Comparison of ENCODE assay signal across 8 cellular contexts in the genomic region with DNA sequence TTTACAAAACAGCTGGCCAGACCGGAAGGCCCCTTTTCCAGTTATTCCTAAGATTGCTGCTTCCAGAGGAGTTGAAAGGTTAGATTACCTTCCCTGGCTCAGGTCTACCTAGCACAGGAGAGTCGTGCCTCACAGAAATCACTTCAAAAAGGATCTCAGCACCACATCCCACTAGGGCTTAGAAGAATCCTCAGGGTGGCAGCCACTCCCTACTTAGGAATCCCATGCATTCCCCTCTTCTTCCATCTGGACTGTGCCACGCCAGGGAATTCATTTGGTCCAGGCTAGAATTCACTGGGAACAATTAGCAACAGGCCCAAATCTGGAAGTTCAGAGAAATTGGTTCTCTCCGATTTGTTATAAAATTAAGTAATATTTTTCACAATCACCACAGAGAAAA.
A peak's percentile ranks its signal among the peaks of the same experiment; 100 is the strongest.
DNase-seq lines count a peak whose midpoint lies in the region; ATAC-seq, FAIRE-seq and TF ChIP-seq lines count a peak whose summit lies in the region.

No MANE protein-coding gene starts in this region.

- TF ChIP-seq CTCF in endothelial cell of umbilical vein (IDR thresholded peaks at IDR 0.05; ENCODE audit: extremely low read depth in 1 of 2, insufficient read depth in 1 of 2, low read depth in 1 of 2, low read length in 2 of 2): no peak
- TF ChIP-seq CTCF in nephron progenitor cell (IDR thresholded peaks at IDR 0.05): no peak

- H3K4me3 ChIP-seq in BLaER1 treated with 17β-estradiol and CSF1 and Interleukin-3, amounts not matched to agents 10 nM and 100 nM: peak overlapping the region in 2 of 10 experiments; percentile 88 to 90; a peak in 2 of 20 replicates
- peak overlapping the region in 1 of 3 experiments; percentile 43 for H3K4me3 ChIP-seq in endothelial cell of umbilical vein (replicated peaks in 1 of 3; ENCODE audit: insufficient read depth in 1 of 3, low read depth in 1 of 3, low read length in 3 of 3)

- peak; percentile 63 for FAIRE-seq in endothelial cell of umbilical vein (lab: Jason Lieb, UNC)
- no peak for FAIRE-seq in frontal cortex (lab: Jason Lieb, UNC)

- H3K9me1 ChIP-seq in endothelial cell of umbilical vein (replicated peaks; ENCODE audit: control insufficient read depth, extremely low read depth, insufficient read depth, low read length): no peaks in the 10 kb centered on the region

- POLR2A ChIA-PET in endothelial cell of umbilical vein (lab: Charles Lee): interaction anchor here (0.7 to 2.0 kb wide), 2 partner anchors 51 to 123 kb away, joined by 3 to 21 read pairs; no protein-coding TSS in a partner anchor

- no peaks in the 10 kb centered on the region for H3K36me3 ChIP-seq in BLaER1 treated with 17β-estradiol and CSF1 and Interleukin-3, amounts not matched to agents 10 nM and 100 nM
- H3K36me3 ChIP-seq in endothelial cell of umbilical vein (ENCODE audit: control insufficient read depth in 2 of 2, extremely low read depth in 1 of 2, insufficient read depth in 2 of 2, low read length in 2 of 2): no peaks in the 10 kb centered on the region

- DNase-seq in LHCN-M2 (ENCODE audit: low read depth) (peak; percentile 50), endothelial cell of umbilical vein (ENCODE audit: low read depth, low spot score) (peak; percentile 21), nephron progenitor cell (no peak), sciatic nerve (ENCODE audit: low spot score) (no peak), NCI-H1694 (lab: John Stamatoyannopoulos, UW) (no peak), frontal cortex (ENCODE audit: low spot score in 2 of 2) (no peak)

- ATAC-seq in sciatic nerve (no peak), GM18502 (IDR thresholded peaks at IDR 0.05; ENCODE audit: poor library complexity, unreplicated experiment) (no peak)

- H3K4me1 ChIP-seq in BLaER1 treated with 17β-estradiol and CSF1 and Interleukin-3, amounts not matched to agents 10 nM and 100 nM: peaks cover 8 to 23% (median 21%) of the 10 kb centered on the region in 10 experiments
- peaks cover 32% of the 10 kb centered on the region for H3K4me1 ChIP-seq in endothelial cell of umbilical vein (ENCODE audit: control insufficient read depth, extremely low read depth, insufficient read depth, low read length)

- peaks cover 19% of the 10 kb centered on the region for H3K79me2 ChIP-seq in endothelial cell of umbilical vein (ENCODE audit: control insufficient read depth, insufficient read depth, low read length)

- H3K9ac ChIP-seq in BLaER1 treated with 17β-estradiol and CSF1 and Interleukin-3, amounts not matched to agents 10 nM and 100 nM: no peak overlapping the region
- H3K9ac ChIP-seq in endothelial cell of umbilical vein (replicated peaks; ENCODE audit: extremely low read depth, insufficient read depth, low read length): peak overlapping the region; percentile 97

- no TSS peak for BruUV-seq in endothelial cell of umbilical vein (replicated peaks; lab: Mats Ljungman, UMichigan)

- H3K9me3 ChIP-seq in BLaER1 treated with 17β-estradiol and CSF1 and Interleukin-3, amounts not matched to agents 10 nM and 100 nM (replicated peaks in 1 of 11): peaks cover 0 to 6% (median 3%) of the 10 kb centered on the region in 11 experiments; a peak in 12 of 22 replicates
- H3K9me3 ChIP-seq in endothelial cell of umbilical vein (replicated peaks; ENCODE audit: control insufficient read depth, insufficient read depth, low read length): no peaks in the 10 kb centered on the region

- intact Hi-C loops in endothelial cell of umbilical vein (cut with micrococcal nuclease) (loop anchor here (10.0 kb wide), 3 partner anchors 803 to 1107 kb away; partner anchors contain the start of gene KPNA4), sciatic nerve (cut with DNase I) (no loop called here)

- peaks cover 40% of the 10 kb centered on the region for H3K4me1 Mint-ChIP-seq in nephron progenitor cell

- H3K27me3 ChIP-seq in BLaER1 treated with 17β-estradiol and CSF1 and Interleukin-3, amounts not matched to agents 10 nM and 100 nM: peaks cover 0 to 6% (median 0%) of the 10 kb centered on the region in 11 experiments; a peak in 2 of 22 replicates
- H3K27me3 ChIP-seq in endothelial cell of umbilical vein (ENCODE audit: control insufficient read depth in 2 of 2, insufficient read depth in 2 of 2, low read length in 2 of 2): no peaks in the 10 kb centered on the region

- H3K36me3 Mint-ChIP-seq in nephron progenitor cell (ENCODE audit: low read depth): no peaks in the 10 kb centered on the region

- no peak overlapping the region for H2AFZ ChIP-seq in endothelial cell of umbilical vein (ENCODE audit: low read depth, low read length)

- H3K27ac Mint-ChIP-seq in nephron progenitor cell: no peak overlapping the region

- peak overlapping the region; percentile 95 for H3K4me3 Mint-ChIP-seq in nephron progenitor cell

- H3K27me3 Mint-ChIP-seq in nephron progenitor cell (ENCODE audit: low read depth, poor library complexity): peaks cover 51% of the 10 kb centered on the region

- CTCF ChIA-PET in endothelial cell of umbilical vein (lab: Charles Lee): interaction anchor here (1.0 to 6.8 kb wide), 5 partner anchors 13 to 50 kb away, joined by 3 to 124 read pairs (median 7); no protein-coding TSS in a partner anchor

- TF ChIP-seq POLR2A in endothelial cell of umbilical vein (IDR thresholded peaks at IDR 0.05; ENCODE audit: low read depth, low read length): no peak

- H3K27ac ChIP-seq in BLaER1 treated with 17β-estradiol and CSF1 and Interleukin-3, amounts not matched to agents 10 nM and 100 nM: no peak overlapping the region
- H3K27ac ChIP-seq in endothelial cell of umbilical vein (ENCODE audit: insufficient read depth, low read depth, low read length): peak overlapping the region; percentile 88

- peaks cover 0 to 9% (median 0%) of the 10 kb centered on the region in 11 experiments; a peak in 5 of 22 replicates for H4K20me1 ChIP-seq in BLaER1 treated with 17β-estradiol and CSF1 and Interleukin-3, amounts not matched to agents 10 nM and 100 nM
- H4K20me1 ChIP-seq in endothelial cell of umbilical vein (replicated peaks; ENCODE audit: control insufficient read depth, extremely low read depth, insufficient read depth, low read length): no peaks in the 10 kb centered on the region

- H3K9me3 Mint-ChIP-seq in nephron progenitor cell: peaks cover 4% of the 10 kb centered on the region

- dilution Hi-C loops in endothelial cell of umbilical vein (cut with MboI; ENCODE audit: extremely low pct_ligation_motif_present, low sequenced_read_pairs): no loop called here

- H3K4me2 ChIP-seq in BLaER1 treated with 17β-estradiol and CSF1 and Interleukin-3, amounts not matched to agents 10 nM and 100 nM: peak overlapping the region in 9 of 11 experiments; percentile 82 to 99 (median 90); a peak in 14 of 22 replicates
- H3K4me2 ChIP-seq in endothelial cell of umbilical vein (ENCODE audit: insufficient read depth, low read length): peak overlapping the region; percentile 80

TF ChIP-seq in endothelial cell of umbilical vein, 7 proteins besides CTCF, POLR2A, EP300 and RAD21:
- no peak for TF ChIP-seq POLR2AphosphoS5 (IDR thresholded peaks at IDR 0.05; ENCODE audit: insufficient read depth, low read depth, low read length)
- TF ChIP-seq MYC (IDR thresholded peaks at IDR 0.05; ENCODE audit: low read depth, low read length): no peak
- no peak for TF ChIP-seq EZH2 (IDR thresholded peaks at IDR 0.05; ENCODE audit: borderline replicate concordance, low read depth, low read length, severe bottlenecking)
- no peak for TF ChIP-seq MAX (IDR thresholded peaks at IDR 0.05; ENCODE audit: insufficient read depth, insufficient read length)
- TF ChIP-seq FOS (IDR thresholded peaks at IDR 0.05; ENCODE audit: borderline replicate concordance, insufficient read depth, low read length): no peak
- TF ChIP-seq JUN (IDR thresholded peaks at IDR 0.05; ENCODE audit: borderline replicate concordance, insufficient read depth, insufficient read length, low read depth): no peak

Comparison
In these comparisons a context has a peak if more than half of its experiments do, and no peak if none do; other contexts are left out.
1. DNase-seq: peak in LHCN-M2 (single experiment) and endothelial cell of umbilical vein (single experiment); none in nephron progenitor cell (single experiment), sciatic nerve (single experiment), NCI-H1694 (single experiment) and frontal cortex (0 of 2).